Comparison of ENCODE assay signal across 13 cellular contexts in the genomic region with DNA sequence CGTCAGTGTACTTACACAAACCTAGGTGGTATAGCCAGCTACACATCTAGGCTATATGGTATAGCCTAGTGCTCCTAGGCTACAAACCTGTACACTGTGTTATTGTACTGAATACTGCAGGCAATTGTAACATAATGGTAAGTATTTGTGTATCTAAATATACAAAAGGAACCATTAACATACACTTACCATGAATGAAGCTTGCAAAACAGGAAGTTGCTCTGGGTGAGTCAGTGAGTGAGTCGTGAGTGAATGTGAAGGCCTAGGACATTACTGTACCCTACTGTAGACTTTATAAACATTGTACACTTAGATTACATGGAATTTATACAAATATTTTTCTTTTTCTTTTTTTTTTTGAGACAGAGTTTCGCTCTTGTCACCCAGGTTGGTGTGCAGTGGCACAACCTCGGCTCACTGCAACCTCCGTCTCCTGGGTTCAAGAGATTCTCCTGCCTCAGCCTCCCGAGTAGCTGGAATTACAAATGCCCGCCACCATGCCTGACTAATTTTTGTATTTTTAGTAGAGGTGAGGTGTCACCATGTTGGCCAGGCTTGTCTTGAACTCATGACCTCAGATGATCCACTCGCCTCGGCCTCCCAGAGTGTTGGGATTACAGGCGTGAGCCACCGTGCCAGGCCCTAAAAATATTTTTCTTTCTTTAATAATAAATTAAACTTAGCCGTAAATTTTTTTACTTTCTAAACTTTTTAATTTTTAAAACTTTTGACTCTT. TPM values are rescaled to one million over a fixed set of nuclear protein-coding genes. Genes with fewer than 3 reads are reported as not detected.
A peak's percentile ranks its signal among the peaks of the same experiment; 100 is the strongest.
DNase-seq lines count a peak whose midpoint lies in the region; ATAC-seq, FAIRE-seq and TF ChIP-seq lines count a peak whose summit lies in the region.
"Had no signal": no experiment of that assay in that cellular context is flagged by ENCODE, and none has a peak within 500 bp of the region (broad histone marks: within the 10 kb centered on the region; RNA-seq: fewer than 3 reads in every experiment).

No MANE protein-coding gene starts in this region.

- H3K27ac Mint-ChIP-seq in stimulated activated naive B cell treated with anti-CD40 and anti-IgM and Interleukin-4, amounts not matched to agents 10 μg/mL and 1 μg/mL and 100 μg/mL, for 72 hours: no peak overlapping the region
- H3K27ac Mint-ChIP-seq: T-helper 2 cell treated with Interferon-gamma antibody and Interleukin-4, amounts not matched to agents 5 μg/mL and 100 μg/mL, for 36 hours had no signal

- H3K27ac ChIP-seq in AG04450 (ENCODE audit: low read depth, low read length) (peak overlapping the region; percentile 81), foreskin keratinocyte (peak overlapping the region; percentile 38)

- no peaks in the 10 kb centered on the region for H3K36me3 Mint-ChIP-seq in stimulated activated naive B cell treated with anti-CD40 and anti-IgM and Interleukin-4, amounts not matched to agents 10 μg/mL and 1 μg/mL and 100 μg/mL, for 72 hours

- H3K4me3 Mint-ChIP-seq in stimulated activated naive B cell treated with anti-CD40 and anti-IgM and Interleukin-4, amounts not matched to agents 10 μg/mL and 1 μg/mL and 100 μg/mL, for 72 hours: no peak overlapping the region
- H3K4me3 Mint-ChIP-seq: T-helper 2 cell treated with Interferon-gamma antibody and Interleukin-4, amounts not matched to agents 5 μg/mL and 100 μg/mL, for 36 hours had no signal

- H3K27me3 Mint-ChIP-seq in stimulated activated naive B cell treated with anti-CD40 and anti-IgM and Interleukin-4, amounts not matched to agents 10 μg/mL and 1 μg/mL and 100 μg/mL, for 72 hours: peaks cover 18 to 25% of the 10 kb centered on the region in 2 donors

- no peaks in the 10 kb centered on the region for H3K36me3 ChIP-seq in H7 (replicated peaks; ENCODE audit: control insufficient read depth, insufficient read depth, low read length)

- DNase-seq in AG04450 (ENCODE audit: low read depth, low spot score): peak; percentile 57
- peak; percentile 55 to 72 for DNase-seq in Kasumi-1 (lab: John Stamatoyannopoulos, UW)
- DNase-seq in T1000 (lab: John Stamatoyannopoulos, UW): peak; percentile 51
- peak; percentile 59 to 84 for DNase-seq in foreskin keratinocyte
- DNase-seq in stimulated activated naive B cell treated with anti-CD40 and anti-IgM and Interleukin-4, amounts not matched to agents 10 μg/mL and 1 μg/mL and 100 μg/mL, for 72 hours: no peak
- no peak for DNase-seq in H7
- DNase-seq in H54 (ENCODE audit: insufficient read length, low spot score): no peak
- DNase-seq: activated naive CD4-positive, alpha-beta T cell treated with Interleukin-2 at 50 U/mL for 16 hours; glutamatergic neuron; NCI-H1105 had no signal

- no peaks in the 10 kb centered on the region for H3K4me1 Mint-ChIP-seq in stimulated activated naive B cell treated with anti-CD40 and anti-IgM and Interleukin-4, amounts not matched to agents 10 μg/mL and 1 μg/mL and 100 μg/mL, for 72 hours

- ATAC-seq in foreskin keratinocyte (peak; percentile 82), GM18909 (IDR thresholded peaks at IDR 0.05; ENCODE audit: poor library complexity, unreplicated experiment) (no peak)
- ATAC-seq in stimulated activated naive B cell treated with anti-CD40 and anti-IgM and Interleukin-4, amounts not matched to agents 10 μg/mL and 1 μg/mL and 100 μg/mL, for 72 hours (replicated peaks): no peak

- TF ChIP-seq CTCF in AG04450 (IDR thresholded peaks at IDR 0.05; ENCODE audit: low read depth, low read length) (no peak), foreskin keratinocyte (conservative IDR thresholded peaks at IDR 0.05) (peak; percentile 17)

- POLR2A ChIA-PET in AG04450 (lab: Yijun Ruan, JAX): interaction anchor here (0.7 to 1.0 kb wide), 2 partner anchors 15 to 192 kb away, joined by 3 read pairs; no protein-coding TSS in a partner anchor

- H3K4me3 ChIP-seq in AG04450 (ENCODE audit: low read depth, low read length): no peak overlapping the region
- no peak overlapping the region for H3K4me3 ChIP-seq in H7 (ENCODE audit: insufficient read depth, low read depth, low read length)

- no peak for TF ChIP-seq POLR2A in H54 (IDR thresholded peaks at IDR 0.05; ENCODE audit: low read depth, low read length)

- H3K27me3 ChIP-seq in AG04450 (ENCODE audit: control insufficient read depth, insufficient read depth, low read length) (no peaks in the 10 kb centered on the region), foreskin keratinocyte (no peaks in the 10 kb centered on the region), H7 (ENCODE audit: control insufficient read depth, insufficient read depth, low read length) (no peaks in the 10 kb centered on the region)

- CTCF ChIA-PET in AG04450 (lab: Charles Lee): interaction anchor here (0.8 to 1.6 kb wide), 3 partner anchors 24 to 55 kb away, joined by 3 to 4 read pairs (median 4); no protein-coding TSS in a partner anchor

- no peaks in the 10 kb centered on the region for H3K9me3 ChIP-seq in AG04450 (ENCODE audit: control insufficient read depth, insufficient read depth, low read length)

- FAIRE-seq in H54 (lab: Jason Lieb, UNC): no peak
- FAIRE-seq: D721Med had no signal

- H3K9me3 Mint-ChIP-seq in stimulated activated naive B cell treated with anti-CD40 and anti-IgM and Interleukin-4, amounts not matched to agents 10 μg/mL and 1 μg/mL and 100 μg/mL, for 72 hours: no peaks in the 10 kb centered on the region
- H3K9me3 Mint-ChIP-seq: T-helper 2 cell treated with Interferon-gamma antibody and Interleukin-4, amounts not matched to agents 5 μg/mL and 100 μg/mL, for 36 hours had no signal

- H3K4me1 ChIP-seq in foreskin keratinocyte: peaks cover 21% of the 10 kb centered on the region

RNA-seq across cellular contexts. Expression of gene KIAA1755, which starts 15.4 kb away (rescaled TPM):
- 2.9 and 3.5 TPM in 2 replicates for polyA plus RNA-seq in AG04450 (2011; rRNA removed)
- 2.7 and 4.6 TPM in 2 replicates for polyA minus RNA-seq in AG04450 (2011; rRNA and poly(A)+ RNA removed)
- 0.07 and 0.10 TPM in 2 replicates for total RNA-seq in foreskin keratinocyte
- 0.04 and 0.06 TPM in 2 replicates for polyA plus RNA-seq in foreskin keratinocyte
- 0.24 and 0.78 TPM in 2 replicates for total RNA-seq in H7 (2014; rRNA removed; shearing (Covaris generic))

RNA-seq across cellular contexts. Expression of gene BPI, which starts 28.0 kb away (rescaled TPM):
- polyA plus RNA-seq in AG04450 (2011; rRNA removed): 0.04 and 0.12 TPM in 2 replicates
- 0.32 TPM in 1 of 2 replicates, not detected in the other for polyA minus RNA-seq in AG04450 (2011; rRNA and poly(A)+ RNA removed)
- total RNA-seq in foreskin keratinocyte: not detected in 2 replicates
- polyA plus RNA-seq in foreskin keratinocyte: not detected in 2 replicates
- not detected in 2 replicates for total RNA-seq in H7 (2014; rRNA removed; shearing (Covaris generic))

Comparison
In these comparisons a context has a peak if more than half of its experiments do, and no peak if none do; other contexts are left out.
1. DNase-seq: peak in AG04450 (single experiment), Kasumi-1 (2 of 2), T1000 (single experiment) and foreskin keratinocyte (2 of 2); none in stimulated activated naive B cell treated with anti-CD40 and anti-IgM and Interleukin-4, amounts not matched to agents 10 μg/mL and 1 μg/mL and 100 μg/mL, for 72 hours (single experiment), H7 (single experiment) and H54 (single experiment).